ENCODE assay signal across 1 cellular context in the genomic region with DNA sequence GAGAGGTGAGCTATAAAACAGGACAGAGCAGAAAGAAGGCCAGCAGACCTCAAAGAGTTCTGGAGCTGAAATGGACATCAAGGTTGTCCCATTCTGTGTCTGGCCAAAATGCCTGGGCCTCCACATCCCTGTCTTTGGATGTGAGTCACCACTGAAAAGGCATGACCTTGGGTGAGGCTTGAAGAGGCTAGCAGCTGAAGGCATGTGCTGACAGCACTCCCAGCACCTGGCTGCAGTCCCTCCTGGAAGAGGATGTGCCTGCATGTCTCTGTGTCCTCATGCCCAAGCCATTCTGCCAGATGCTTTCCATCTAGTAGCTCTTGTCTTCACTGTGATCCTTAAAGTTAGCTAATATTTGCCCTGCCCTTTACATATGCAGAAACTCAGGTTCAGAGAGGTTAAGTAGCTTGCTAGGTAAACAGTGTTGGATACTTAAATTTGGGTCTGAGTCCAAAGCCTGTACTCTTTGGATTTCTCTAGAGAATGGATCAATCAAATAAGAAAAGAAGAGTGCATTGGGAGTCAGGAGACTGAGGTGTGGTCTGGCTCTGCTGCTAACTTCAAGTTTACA.
TF ChIP-seq lines count a peak whose summit lies in the region.

No MANE protein-coding gene starts in this region.

TF ChIP-seq in IMR-90, 13 proteins besides CTCF, POLR2A, EP300 and RAD21:
- TF ChIP-seq MAZ (IDR thresholded peaks at IDR 0.05; ENCODE audit: borderline replicate concordance, low read depth, low read length) (no peak), SMC3 (IDR thresholded peaks at IDR 0.05; ENCODE audit: low read depth, low read length) (no peak), MAFK (IDR thresholded peaks at IDR 0.05; ENCODE audit: low read depth, low read length) (no peak), NFE2L2 (IDR thresholded peaks at IDR 0.05; ENCODE audit: low read depth, low read length) (no peak), RFX5 (IDR thresholded peaks at IDR 0.05; ENCODE audit: low read depth, low read length) (no peak), RCOR1 (IDR thresholded peaks at IDR 0.05; ENCODE audit: insufficient replicate concordance, low read length) (no peak), CEBPB (IDR thresholded peaks at IDR 0.05; ENCODE audit: low read depth, low read length) (no peak), FOS (IDR thresholded peaks at IDR 0.05; ENCODE audit: low read depth, low read length) (no peak), MXI1 (IDR thresholded peaks at IDR 0.05; ENCODE audit: borderline replicate concordance, low read depth, low read length) (no peak), CHD1 (IDR thresholded peaks at IDR 0.05; ENCODE audit: low read depth, low read length) (no peak)
- TF ChIP-seq, protein P1, sequence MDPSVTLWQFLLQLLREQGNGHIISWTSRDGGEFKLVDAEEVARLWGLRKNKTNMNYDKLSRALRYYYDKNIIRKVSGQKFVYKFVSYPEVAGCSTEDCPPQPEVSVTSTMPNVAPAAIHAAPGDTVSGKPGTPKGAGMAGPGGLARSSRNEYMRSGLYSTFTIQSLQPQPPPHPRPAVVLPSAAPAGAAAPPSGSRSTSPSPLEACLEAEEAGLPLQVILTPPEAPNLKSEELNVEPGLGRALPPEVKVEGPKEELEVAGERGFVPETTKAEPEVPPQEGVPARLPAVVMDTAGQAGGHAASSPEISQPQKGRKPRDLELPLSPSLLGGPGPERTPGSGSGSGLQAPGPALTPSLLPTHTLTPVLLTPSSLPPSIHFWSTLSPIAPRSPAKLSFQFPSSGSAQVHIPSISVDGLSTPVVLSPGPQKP (IDR thresholded peaks at IDR 0.05; ENCODE audit: borderline replicate concordance, low read depth, low read length): no peak
